Comparison of ENCODE assay signal across 1 cellular context in the genomic region with DNA sequence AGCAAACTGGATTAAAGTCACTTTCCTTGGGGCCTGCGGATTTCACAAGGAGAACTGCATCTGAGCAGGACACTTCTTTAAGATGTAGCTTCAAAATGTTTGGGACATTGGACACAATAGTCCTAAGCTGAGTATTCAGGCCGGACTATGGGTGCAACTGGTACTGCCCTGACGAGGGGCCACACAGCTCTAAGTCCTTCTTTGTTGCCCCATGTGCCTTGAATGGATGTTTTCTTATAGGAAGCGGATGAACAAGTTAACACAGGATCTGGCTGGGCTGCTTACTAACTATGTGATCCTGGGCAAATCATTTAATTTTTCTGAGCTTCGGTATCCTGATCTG.
TF ChIP-seq lines count a peak whose summit lies in the region.

No MANE protein-coding gene starts in this region.

TF ChIP-seq in SK-N-SH treated with all-trans-retinoic acid at 6 μM for 48 hours, 23 proteins besides CTCF, POLR2A, EP300 and RAD21 (continued from another document):
- TF ChIP-seq, protein P1, sequence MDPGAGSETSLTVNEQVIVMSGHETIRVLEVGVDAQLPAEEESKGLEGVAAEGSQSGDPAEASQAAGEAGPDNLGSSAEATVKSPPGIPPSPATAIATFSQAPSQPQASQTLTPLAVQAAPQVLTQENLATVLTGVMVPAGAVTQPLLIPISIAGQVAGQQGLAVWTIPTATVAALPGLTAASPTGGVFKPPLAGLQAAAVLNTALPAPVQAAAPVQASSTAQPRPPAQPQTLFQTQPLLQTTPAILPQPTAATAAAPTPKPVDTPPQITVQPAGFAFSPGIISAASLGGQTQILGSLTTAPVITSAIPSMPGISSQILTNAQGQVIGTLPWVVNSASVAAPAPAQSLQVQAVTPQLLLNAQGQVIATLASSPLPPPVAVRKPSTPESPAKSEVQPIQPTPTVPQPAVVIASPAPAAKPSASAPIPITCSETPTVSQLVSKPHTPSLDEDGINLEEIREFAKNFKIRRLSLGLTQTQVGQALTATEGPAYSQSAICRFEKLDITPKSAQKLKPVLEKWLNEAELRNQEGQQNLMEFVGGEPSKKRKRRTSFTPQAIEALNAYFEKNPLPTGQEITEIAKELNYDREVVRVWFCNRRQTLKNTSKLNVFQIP (CRISPR knock-in tag; IDR thresholded peaks at IDR 0.05; ENCODE audit: borderline replicate concordance, low read depth), result no peak
- TF ChIP-seq BACH2 (CRISPR knock-in tag; IDR thresholded peaks at IDR 0.05; ENCODE audit: borderline replicate concordance) (no peak), ESRRG (CRISPR knock-in tag; IDR thresholded peaks at IDR 0.05) (no peak), RARB (CRISPR knock-in tag; IDR thresholded peaks at IDR 0.05) (no peak), ZNF70 (CRISPR knock-in tag; IDR thresholded peaks at IDR 0.05) (no peak), PPARA (CRISPR knock-in tag; IDR thresholded peaks at IDR 0.05; ENCODE audit: borderline replicate concordance) (no peak)
- TF ChIP-seq, protein P2, sequence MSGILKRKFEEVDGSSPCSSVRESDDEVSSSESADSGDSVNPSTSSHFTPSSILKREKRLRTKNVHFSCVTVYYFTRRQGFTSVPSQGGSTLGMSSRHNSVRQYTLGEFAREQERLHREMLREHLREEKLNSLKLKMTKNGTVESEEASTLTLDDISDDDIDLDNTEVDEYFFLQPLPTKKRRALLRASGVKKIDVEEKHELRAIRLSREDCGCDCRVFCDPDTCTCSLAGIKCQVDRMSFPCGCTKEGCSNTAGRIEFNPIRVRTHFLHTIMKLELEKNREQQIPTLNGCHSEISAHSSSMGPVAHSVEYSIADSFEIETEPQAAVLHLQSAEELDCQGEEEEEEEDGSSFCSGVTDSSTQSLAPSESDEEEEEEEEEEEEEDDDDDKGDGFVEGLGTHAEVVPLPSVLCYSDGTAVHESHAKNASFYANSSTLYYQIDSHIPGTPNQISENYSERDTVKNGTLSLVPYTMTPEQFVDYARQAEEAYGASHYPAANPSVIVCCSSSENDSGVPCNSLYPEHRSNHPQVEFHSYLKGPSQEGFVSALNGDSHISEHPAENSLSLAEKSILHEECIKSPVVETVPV (CRISPR knock-in tag; IDR thresholded peaks at IDR 0.05), result no peak
